Comparison of ENCODE assay signal across 29 cellular contexts in genomic region chr11:60133917-60134316, GRCh38. TPM values are rescaled to one million over a fixed set of nuclear protein-coding genes. Genes with fewer than 3 reads are reported as not detected.
"Had no signal": no experiment of that assay in that cellular context is flagged by ENCODE, and none has a peak within 500 bp of the region (broad histone marks: within the 10 kb centered on the region; RNA-seq: fewer than 3 reads in every experiment).

No MANE protein-coding gene starts in this region.

- H3K4me3 ChIP-seq: stomach, testis, thoracic aorta, thyroid gland, tibial artery, tibial nerve, transverse colon, upper lobe of left lung, upper lobe of right lung, uterus, vagina had no signal

- H3K27me3 ChIP-seq: stomach, testis, thyroid gland, tibial artery, tibial nerve, transverse colon, upper lobe of left lung, upper lobe of right lung, uterus, vagina had no signal

- H3K9me3 Mint-ChIP-seq: stimulated activated effector memory CD8-positive, alpha-beta T cell treated with anti-CD3 and anti-CD28 coated beads, Interleukin-12 subunit alpha, Interleukin-12 subunit beta, amount 100 ng/mL, for 72 hours; type B pancreatic cell had no signal

- H3K4me1 Mint-ChIP-seq: stimulated activated effector memory CD8-positive, alpha-beta T cell treated with anti-CD3 and anti-CD28 coated beads, Interleukin-12 subunit alpha, Interleukin-12 subunit beta, amount 100 ng/mL, for 72 hours; stimulated activated memory B cell treated with anti-CD40 and anti-IgM and Interleukin-4, amounts not matched to agents 10 μg/mL and 1 μg/mL and 100 μg/mL, for 72 hours; stimulated activated naive CD8-positive, alpha-beta T cell treated with anti-CD3 and anti-CD28 coated beads, Interleukin-15, amount 100 ng/mL, for 72 hours had no signal

- FAIRE-seq: urothelium cell line had no signal

- H3K27ac Mint-ChIP-seq: stimulated activated effector memory CD8-positive, alpha-beta T cell treated with anti-CD3 and anti-CD28 coated beads, Interleukin-12 subunit alpha, Interleukin-12 subunit beta, amount 100 ng/mL, for 72 hours; stimulated activated memory B cell treated with anti-CD40 and anti-IgM and Interleukin-4, amounts not matched to agents 10 μg/mL and 1 μg/mL and 100 μg/mL, for 72 hours; stimulated activated naive CD8-positive, alpha-beta T cell treated with anti-CD3 and anti-CD28 coated beads, Interleukin-15, amount 100 ng/mL, for 72 hours; stimulated activated naive CD8-positive, alpha-beta T cell treated with anti-CD3 and anti-CD28 coated beads, Interleukin-15, Interleukin-2, amounts not matched to agents 100 ng/mL and 50 ng/mL, for 24 hours; type B pancreatic cell had no signal

- H3K27me3 Mint-ChIP-seq: type B pancreatic cell had no signal

- H3K36me3 ChIP-seq: stomach, thoracic aorta, thyroid gland, tibial artery, tibial nerve, transverse colon, upper lobe of left lung, upper lobe of right lung, uterus, vagina had no signal

- H3K36me3 Mint-ChIP-seq: stimulated activated effector memory CD8-positive, alpha-beta T cell treated with anti-CD3 and anti-CD28 coated beads, Interleukin-12 subunit alpha, Interleukin-12 subunit beta, amount 100 ng/mL, for 72 hours; type B pancreatic cell had no signal

- ATAC-seq: stimulated activated effector memory CD8-positive, alpha-beta T cell treated with anti-CD3 and anti-CD28 coated beads, Interleukin-12 subunit alpha, Interleukin-12 subunit beta, amount 100 ng/mL, for 72 hours; stimulated activated memory B cell treated with anti-CD40 and anti-IgM and Interleukin-4, amounts not matched to agents 10 μg/mL and 1 μg/mL and 100 μg/mL, for 72 hours; stimulated activated naive CD8-positive, alpha-beta T cell treated with anti-CD3 and anti-CD28 coated beads, Interleukin-15, amount 100 ng/mL, for 72 hours; stimulated activated naive CD8-positive, alpha-beta T cell treated with anti-CD3 and anti-CD28 coated beads, Interleukin-15, Interleukin-2, amounts not matched to agents 100 U/mL and 50 U/mL, for 24 hours; upper lobe of right lung had no signal

- H3K27ac ChIP-seq: stomach, testis, thoracic aorta, thyroid gland, tibial artery, tibial nerve, transverse colon, upper lobe of left lung, upper lobe of right lung, uterus, vagina had no signal

- H3K4me3 Mint-ChIP-seq: stimulated activated effector memory CD8-positive, alpha-beta T cell treated with anti-CD3 and anti-CD28 coated beads, Interleukin-12 subunit alpha, Interleukin-12 subunit beta, amount 100 ng/mL, for 72 hours; stimulated activated memory B cell treated with anti-CD40 and anti-IgM and Interleukin-4, amounts not matched to agents 10 μg/mL and 1 μg/mL and 100 μg/mL, for 72 hours; stimulated activated naive CD8-positive, alpha-beta T cell treated with anti-CD3 and anti-CD28 coated beads, Interleukin-15, amount 100 ng/mL, for 72 hours; stimulated activated naive CD8-positive, alpha-beta T cell treated with anti-CD3 and anti-CD28 coated beads, Interleukin-15, Interleukin-2, amounts not matched to agents 100 ng/mL and 50 ng/mL, for 24 hours; type B pancreatic cell had no signal

- H3K4me1 ChIP-seq: thyroid gland, tibial artery, tibial nerve, upper lobe of left lung, upper lobe of right lung, uterus, vagina had no signal

- H3K9me3 ChIP-seq: testis, thoracic aorta, thyroid gland, transverse colon, upper lobe of left lung, upper lobe of right lung, uterus, vagina had no signal

- DNase-seq: stimulated activated CD4-positive, alpha-beta T cell treated with anti-CD3 and anti-CD28 coated beads, Interleukin-2, amount 100 ng/mL, for 24 hours; stimulated activated CD4-positive, alpha-beta T cell treated with anti-CD3 and anti-CD28 coated beads, Interleukin-2, amount 100 ng/mL, for 48 hours; stimulated activated CD4-positive, alpha-beta T cell treated with anti-CD3 and anti-CD28 coated beads, Interleukin-4, amount 100 ng/mL, for 1 hour; stimulated activated CD4-positive, alpha-beta T cell treated with anti-CD3 and anti-CD28 coated beads, Interleukin-4, amount 100 ng/mL, for 24 hours; stimulated activated CD4-positive, alpha-beta T cell treated with anti-CD3 and anti-CD28 coated beads, Interleukin-4, amount 100 ng/mL, for 4 hours; stimulated activated CD8-positive, alpha-beta memory T cell treated with anti-CD3 and anti-CD28 coated beads, Interleukin-4, amount 100 ng/mL, for 48 hours; stimulated activated naive CD4-positive, alpha-beta T cell; stimulated activated naive CD4-positive, alpha-beta T cell treated with Interleukin-2 at 50 U/mL for 16 hours; stimulated activated naive CD8-positive, alpha-beta T cell treated with anti-CD3 and anti-CD28 coated beads, Interleukin-15, amount 100 ng/mL, for 72 hours; stimulated activated naive CD8-positive, alpha-beta T cell treated with anti-CD3 and anti-CD28 coated beads, Interleukin-15, Interleukin-2, amounts not matched to agents 100 U/mL and 50 U/mL, for 24 hours; stomach; substantia nigra; testis; thyroid gland; tibial artery; transverse colon; trophoblast cell; upper lobe of left lung; upper lobe of right lung; uterus had no signal

RNA-seq across cellular contexts. Expression of gene MS4A2, which starts 45.5 kb away (rescaled TPM):
- total RNA-seq: temporal lobe had no signal
